ENCODE assay signal across 18 cellular contexts in the genomic region with DNA sequence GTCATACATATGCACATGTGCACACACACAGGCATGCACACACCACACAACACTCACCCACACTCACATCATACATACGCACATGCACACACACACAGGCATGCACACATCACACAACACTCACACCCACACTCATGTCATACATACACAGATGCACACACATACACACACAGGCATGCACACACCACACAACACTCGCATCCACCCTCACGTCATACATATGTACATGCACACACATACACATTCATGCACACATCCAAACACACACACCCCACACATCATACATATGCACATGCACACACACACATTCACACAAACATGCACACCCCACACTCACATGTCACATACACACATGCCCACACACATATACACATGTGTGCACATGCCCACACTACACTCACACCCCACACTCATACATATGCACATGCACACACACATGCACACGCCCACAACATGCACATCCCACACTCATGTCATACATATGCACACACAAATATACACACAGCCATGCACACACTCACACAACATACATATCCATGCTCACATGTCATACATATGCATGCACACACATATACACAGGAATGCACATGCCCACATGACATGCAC.
DNase-seq lines count a peak whose midpoint lies in the region; ATAC-seq, FAIRE-seq and TF ChIP-seq lines count a peak whose summit lies in the region.
"Had no signal": no experiment of that assay in that cellular context is flagged by ENCODE, and none has a peak within 500 bp of the region (broad histone marks: within the 10 kb centered on the region; RNA-seq: fewer than 3 reads in every experiment).

No MANE protein-coding gene starts in this region.

- H2AFZ ChIP-seq in H1 (ENCODE audit: low read length) (no peak overlapping the region), neuronal stem cell (ENCODE audit: low read length) (no peak overlapping the region)
- H2AFZ ChIP-seq: GM23338, PC-9 had no signal

- H3K14ac ChIP-seq in H1 (ENCODE audit: insufficient read length) (no peak overlapping the region), neuronal stem cell (ENCODE audit: low read length) (peak overlapping the region; percentile 0)

- H3K79me2 ChIP-seq in H1 (ENCODE audit: control insufficient read depth in 1 of 2, insufficient read depth in 2 of 2, low read length in 2 of 2), result 0 out of 4 replicates have a peak, but pooled peaks cover 0 to 3% of the 10 kb centered on the region in 2 experiments

- no peak overlapping the region for H3K27ac ChIP-seq in HEK293 (ENCODE audit: extremely low read depth, low read depth, low read length)
- H3K27ac ChIP-seq in H1 (ENCODE audit: low read depth, low read length), result no peak overlapping the region
- H3K27ac ChIP-seq in neuronal stem cell (replicated peaks; ENCODE audit: low read length), result no peak overlapping the region
- H3K27ac ChIP-seq: C4-2B, PC-9, SJCRH30 had no signal

- H4K8ac ChIP-seq in H1 (ENCODE audit: extremely low read depth, insufficient read depth, low read length) (no peak overlapping the region), neuronal stem cell (ENCODE audit: low read depth, low read length) (peak overlapping the region; percentile 53)

- H4K91ac ChIP-seq in H1 (replicated peaks; ENCODE audit: insufficient read length, low read length) (no peak overlapping the region), neuronal stem cell (ENCODE audit: low read depth, low read length, poor library complexity) (peak overlapping the region; percentile 11)

- H3K9ac ChIP-seq in H1 (replicated peaks in 1 of 4; ENCODE audit: extremely low read depth in 1 of 4, low read depth in 3 of 4, low read length in 3 of 4), result no peak overlapping the region
- peak overlapping the region; percentile 61 for H3K9ac ChIP-seq in neuronal stem cell (ENCODE audit: low read depth, low read length, poor library complexity)

- peaks cover 15% of the 10 kb centered on the region for H3K23me2 ChIP-seq in H1 (ENCODE audit: low read depth, low read length)

- H2BK12ac ChIP-seq in H1 (ENCODE audit: low read depth, low read length) (peak overlapping the region; percentile 68; the same call in 1 of the 2 replicates), neuronal stem cell (ENCODE audit: low read length) (no peak overlapping the region)

- H3K36me3 ChIP-seq in HEK293 (ENCODE audit: control insufficient read depth in 2 of 2, insufficient read depth in 1 of 2, low read length in 2 of 2) (no peaks in the 10 kb centered on the region), H1 (ENCODE audit: control insufficient read depth in 2 of 4, insufficient read depth in 4 of 4, low read length in 3 of 4) (no peaks in the 10 kb centered on the region; a peak in 1 of 8 replicates), neuronal stem cell (replicated peaks in 1 of 2; ENCODE audit: control insufficient read depth in 2 of 2, insufficient read depth in 2 of 2, low read length in 2 of 2) (peaks cover 38 to 95% of the 10 kb centered on the region in 2 donors)
- H3K36me3 ChIP-seq: SJCRH30 had no signal

- no peak overlapping the region for H3K56ac ChIP-seq in H1 (replicated peaks; ENCODE audit: insufficient read length, low read depth, low read length)

- DNase-seq in GM12891 (ENCODE audit: insufficient read length, low spot score), result no peak
- DNase-seq in H1 (ENCODE audit: low read depth in 1 of 2, low spot score in 2 of 2), result no peak
- no peak for DNase-seq in neuronal stem cell (ENCODE audit: low spot score)
- no peak for DNase-seq in HUDEP-2 (lab: John Stamatoyannopoulos, UW; ENCODE audit: unreplicated experiment in 76 of 76)
- no peak for DNase-seq in frontal cortex (ENCODE audit: low spot score in 2 of 2)
- DNase-seq: DND-41, MV-4-11, NCI-H1417 treated with DMSO at 0.1 percent for 48 hours, NCI-H2029 treated with DMSO at 0.1 percent for 48 hours, NCI-H2171 treated with DMSO at 0.1 percent for 48 hours, NCI-H748 treated with DMSO at 0.1 percent for 48 hours, PC-9, SJCRH30 had no signal

- peak overlapping the region; percentile 41; the same call in 1 of the 2 replicates for H2BK5ac ChIP-seq in H1 (ENCODE audit: low read depth, low read length)
- no peak overlapping the region for H2BK5ac ChIP-seq in neuronal stem cell (ENCODE audit: low read length)

- H3K4me2 ChIP-seq in H1 (ENCODE audit: insufficient read depth in 1 of 2, low read depth in 2 of 2, low read length in 2 of 2) (no peak overlapping the region), neuronal stem cell (ENCODE audit: insufficient read depth, low read length, poor library complexity, severe bottlenecking) (no peak overlapping the region)
- H3K4me2 ChIP-seq: GM23338, PC-9 had no signal

- no peak for TF ChIP-seq CTCF in HEK293 (tag by site-specific recombination; IDR thresholded peaks at IDR 0.05)
- no peak for TF ChIP-seq CTCF in H1 (IDR thresholded peaks at IDR 0.05; ENCODE audit: control extremely low read depth in 1 of 3, insufficient read depth in 1 of 3, low read depth in 1 of 3, low read length in 3 of 3)

- FAIRE-seq in GM12891 (lab: Jason Lieb, UNC) (peak; percentile 62), H1 (lab: Jason Lieb, UNC) (no peak), frontal cortex (lab: Jason Lieb, UNC) (no peak)
- FAIRE-seq: G401.6 had no signal

- H3K4ac ChIP-seq in H1 (replicated peaks; ENCODE audit: insufficient read length, low read depth, low read length) (peak overlapping the region; percentile 19), neuronal stem cell (ENCODE audit: low read length) (no peak overlapping the region)

- no peak overlapping the region for H3K18ac ChIP-seq in H1 (ENCODE audit: extremely low read depth, low read length)
- H3K18ac ChIP-seq in neuronal stem cell (ENCODE audit: low read length), result no peak overlapping the region

- H3K27me3 ChIP-seq in H1 (replicated peaks in 1 of 4; ENCODE audit: control insufficient read depth in 3 of 4, extremely low read depth in 1 of 4, insufficient read depth in 3 of 4, low read length in 3 of 4) (no peaks in the 10 kb centered on the region; a peak in 1 of 7 replicates), neuronal stem cell (ENCODE audit: control insufficient read depth in 3 of 3, insufficient read depth in 3 of 3, low read depth in 1 of 3, low read length in 3 of 3) (no peaks in the 10 kb centered on the region)
- H3K27me3 ChIP-seq: SJCRH30 had no signal

- no peak overlapping the region for H2BK120ac ChIP-seq in H1 (replicated peaks; ENCODE audit: low read depth, low read length)
- no peak overlapping the region for H2BK120ac ChIP-seq in neuronal stem cell (ENCODE audit: low read depth, low read length)

- H3K4me1 ChIP-seq in HEK293 (ENCODE audit: control insufficient read depth, insufficient read depth, low read length) (no peaks in the 10 kb centered on the region), H1 (replicated peaks in 1 of 4; ENCODE audit: control insufficient read depth in 3 of 4, insufficient read depth in 4 of 4, low read length in 3 of 4) (no peaks in the 10 kb centered on the region), neuronal stem cell (ENCODE audit: control insufficient read depth in 2 of 2, insufficient read depth in 1 of 2, low read depth in 1 of 2, low read length in 2 of 2) (no peaks in the 10 kb centered on the region)
- H3K4me1 ChIP-seq: SJCRH30 had no signal

- H2AK5ac ChIP-seq in H1 (ENCODE audit: low read depth, low read length) (0 out of 2 replicates have a peak overlapping the region, but pooled peaks have one; percentile 75), neuronal stem cell (ENCODE audit: low read depth, low read length) (no peak overlapping the region)

- WGBS in H1 (ENCODE audit: extremely low coverage in 1 of 2, insufficient coverage in 1 of 2, insufficient read length in 1 of 2, insufficient replicate concordance in 2 of 2, low coverage in 1 of 2, low lambda C conversion rate in 2 of 2, missing lambda C conversion rate in 1 of 2), 2 experiments, result 82% methylated on average over 4 of the region's 4 CpGs; no CpG with 5 or more reads in 1 of the 2 experiments
- WGBS in neuronal stem cell (ENCODE audit: extremely low coverage in 2 of 2, insufficient read length in 2 of 2, insufficient replicate concordance in 1 of 2), 2 donors, result no CpG with 5 or more reads among the region's 4 CpGs

- no peak overlapping the region for H2BK20ac ChIP-seq in H1 (ENCODE audit: low read length)

- POLR2A ChIA-PET in HEK293 (lab: Yijun Ruan, JAX), result no interaction called here
- POLR2A ChIA-PET in H1 (lab: Charles Lee; ENCODE audit: partially characterized antibody), result no interaction called here

- H3K79me1 ChIP-seq in H1 (ENCODE audit: low read depth, low read length), result peaks cover 4% of the 10 kb centered on the region; the same call in 1 of the 2 replicates
- H3K79me1 ChIP-seq in neuronal stem cell (ENCODE audit: low read depth, low read length), result peaks cover 14% of the 10 kb centered on the region

- no peak for TF ChIP-seq RAD21 in H1 (IDR thresholded peaks at IDR 0.05 in 1 of 2, conservative IDR thresholded peaks at IDR 0.05 in 1 of 2; ENCODE audit: low read depth in 2 of 2, low read length in 2 of 2)

- TF ChIP-seq EP300 in H1 (IDR thresholded peaks at IDR 0.05; ENCODE audit: borderline replicate concordance in 1 of 2, low read depth in 2 of 2, low read length in 2 of 2), result no peak

- H3K9me3 ChIP-seq in HEK293 (ENCODE audit: control insufficient read depth, insufficient read depth, low read depth, low read length) (no peaks in the 10 kb centered on the region), H1 (ENCODE audit: insufficient read depth in 2 of 2, low read depth in 1 of 2, low read length in 1 of 2) (no peaks in the 10 kb centered on the region; a peak in 1 of 4 replicates), neuronal stem cell (replicated peaks in 1 of 2; ENCODE audit: control insufficient read depth in 2 of 2, insufficient read depth in 1 of 2, low read depth in 1 of 2, low read length in 2 of 2) (peaks cover 0 to 7% of the 10 kb centered on the region in 2 donors)
- H3K9me3 ChIP-seq: SJCRH30 had no signal

- H3K4me3 ChIP-seq in HEK293 (ENCODE audit: low read depth, low read length) (no peak overlapping the region), H1 (ENCODE audit: extremely low read depth in 1 of 4, insufficient read depth in 2 of 4, low read depth in 3 of 4, low read length in 4 of 4) (no peak overlapping the region), neuronal stem cell (ENCODE audit: low read length in 2 of 2) (peak overlapping the region in 1 of 2 donors; percentile 67)
- H3K4me3 ChIP-seq: GM23338, PC-9, SJCRH30 had no signal

- H3K23ac ChIP-seq in H1 (ENCODE audit: insufficient read length) (no peak overlapping the region), neuronal stem cell (ENCODE audit: low read depth, low read length, poor library complexity) (no peak overlapping the region)

- no peak for TF ChIP-seq POLR2A in GM12891 (IDR thresholded peaks at IDR 0.05; ENCODE audit: low read depth, low read length)
- TF ChIP-seq POLR2A in H1 (IDR thresholded peaks at IDR 0.05; ENCODE audit: control extremely low read depth in 1 of 2, low read depth in 2 of 2, low read length in 2 of 2), result no peak

- 0 out of 2 replicates have a peak overlapping the region, but pooled peaks have one; percentile 40 for H2BK15ac ChIP-seq in H1 (ENCODE audit: low read length)
- no peak overlapping the region for H2BK15ac ChIP-seq in neuronal stem cell (ENCODE audit: low read length)

- ATAC-seq in GM18858 (IDR thresholded peaks at IDR 0.05; ENCODE audit: unreplicated experiment), result no peak
- ATAC-seq: GM23338 had no signal

- H4K20me1 ChIP-seq in H1 (replicated peaks in 1 of 2; ENCODE audit: control insufficient read depth in 1 of 2, insufficient read depth in 2 of 2, low read length in 2 of 2), result peaks cover 0 to 11% of the 10 kb centered on the region in 2 experiments

- CTCF ChIA-PET in HEK293 (lab: Yijun Ruan, JAX) (interaction anchor here (0.9 kb wide), 1 partner anchor 85 kb away, joined by 3 read pairs; no protein-coding TSS in a partner anchor), H1 (lab: Charles Lee; ENCODE audit: partially characterized antibody) (interaction anchor here (1.4 kb wide), 1 partner anchor 124 kb away, joined by 4 read pairs; no protein-coding TSS in a partner anchor)

- H4K5ac ChIP-seq in H1 (ENCODE audit: insufficient read length, low read depth, low read length), result no peak overlapping the region
